1 cellular context compared by ENCODE assay signal in genomic region chr6:21587925-21588811, GRCh38.
A peak's percentile ranks its signal among the peaks of the same experiment; 100 is the strongest.
TF ChIP-seq lines count a peak whose summit lies in the region.

No MANE protein-coding gene starts in this region.

TF ChIP-seq in SK-N-SH, 30 proteins besides CTCF, POLR2A, EP300 and RAD21 (continued from another document):
- TF ChIP-seq TAF1 (IDR thresholded peaks at IDR 0.05; ENCODE audit: borderline replicate concordance, low read depth, low read length) (0 out of 2 replicates have a peak, but pooled peaks have one; percentile 7), NFIC (IDR thresholded peaks at IDR 0.05; ENCODE audit: borderline replicate concordance) (no peak), SMC3 (IDR thresholded peaks at IDR 0.05; ENCODE audit: low read depth, low read length) (peak; percentile 4; the same call in 1 of the 2 replicates), PBX3 (IDR thresholded peaks at IDR 0.05) (no peak), USF1 (IDR thresholded peaks at IDR 0.05; ENCODE audit: borderline replicate concordance, low read depth) (no peak), NRF1 (IDR thresholded peaks at IDR 0.05; ENCODE audit: low read depth, low read length) (peak; percentile 43), REST (IDR thresholded peaks at IDR 0.05; ENCODE audit: low read depth, low read length) (no peak), TEAD4 (IDR thresholded peaks at IDR 0.05; ENCODE audit: borderline replicate concordance, insufficient read depth) (no peak), MAX (IDR thresholded peaks at IDR 0.05; ENCODE audit: low read depth) (no peak; the same call in 1 of the 2 replicates), USF2 (IDR thresholded peaks at IDR 0.05; ENCODE audit: borderline replicate concordance, low read depth, low read length) (no peak), MXI1 (IDR thresholded peaks at IDR 0.05; ENCODE audit: low read depth, low read length) (peak; percentile 6; the same call in 1 of the 2 replicates)
